In the genomic region with DNA sequence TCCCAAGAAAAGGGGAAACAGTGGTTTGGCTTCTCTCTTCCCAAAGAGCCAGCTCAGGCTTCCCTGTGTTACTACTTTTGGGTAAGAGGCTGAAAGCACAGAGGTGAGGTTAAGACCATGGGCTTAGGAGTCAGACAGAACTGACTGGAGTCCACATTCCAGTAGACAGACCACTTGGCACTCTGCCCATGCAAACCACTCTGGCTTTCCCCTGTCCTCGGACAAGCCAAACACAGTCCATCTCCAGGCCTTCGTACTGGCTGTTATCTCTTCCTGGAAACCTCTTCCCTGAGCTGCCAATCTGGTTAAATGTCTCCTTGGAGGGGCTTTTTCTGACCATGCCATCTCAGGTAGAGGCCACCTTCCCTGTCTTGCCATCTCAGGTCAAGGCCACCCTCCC, we compare ENCODE assay signal across 34 cellular contexts. TPM values are rescaled to one million over a fixed set of nuclear protein-coding genes. Genes with fewer than 3 reads are reported as not detected.
"Had no signal": no experiment of that assay in that cellular context is flagged by ENCODE, and none has a peak within 500 bp of the region (broad histone marks: within the 10 kb centered on the region; RNA-seq: fewer than 3 reads in every experiment).

No MANE protein-coding gene starts in this region.

- H3K36me3 Mint-ChIP-seq: activated naive CD4-positive, alpha-beta T cell treated with anti-CD3 and anti-CD28 coated beads, Interleukin-2, amount 50 U/mL, for 24 hours; activated naive CD8-positive, alpha-beta T cell treated with anti-CD3 and anti-CD28 coated beads, Interleukin-2, amount 10 ng/mL, durations not matched to agents 7 days and 5 days had no signal

- H3K9me3 Mint-ChIP-seq: activated CD4-positive, alpha-beta T cell treated with anti-CD3 and anti-CD28 coated beads, Interleukin-2, amount 10 ng/mL, durations not matched to agents 24 days and 14 days; activated CD8-positive, alpha-beta T cell treated with anti-CD3 and anti-CD28 coated beads for 36 hours; activated naive CD4-positive, alpha-beta T cell treated with anti-CD3 and anti-CD28 coated beads, Interleukin-2, amount 50 U/mL, for 24 hours; activated naive CD8-positive, alpha-beta T cell treated with anti-CD3 and anti-CD28 coated beads, Interleukin-2, amount 10 ng/mL, durations not matched to agents 7 days and 5 days; activated T-cell treated with anti-CD3 and anti-CD28 coated beads, Interleukin-2, amount 50 U/mL, for 72 hours; activated T-helper 17 cell treated with anti-CD3 and anti-CD28 coated beads, Interleukin-2, amount 50 U/mL, for 72 hours; T-helper 1 cell treated with Interleukin-12 subunit alpha and Interleukin-12 subunit beta and Interleukin-4 antibody, amounts not matched to agents 30 μg/mL and 1 μg/mL, for 36 hours; T-helper 2 cell treated with Interferon-gamma antibody and Interleukin-4, amounts not matched to agents 5 μg/mL and 100 μg/mL, for 36 hours had no signal

- H3K27ac Mint-ChIP-seq: activated CD4-positive, alpha-beta T cell treated with anti-CD3 and anti-CD28 coated beads, Interleukin-2, amount 10 ng/mL, durations not matched to agents 24 days and 14 days; activated CD8-positive, alpha-beta T cell treated with anti-CD3 and anti-CD28 coated beads for 36 hours; activated naive CD4-positive, alpha-beta T cell treated with anti-CD3 and anti-CD28 coated beads, Interleukin-2, amount 50 U/mL, for 24 hours; activated naive CD8-positive, alpha-beta T cell treated with anti-CD3 and anti-CD28 coated beads, Interleukin-2, amount 10 ng/mL, durations not matched to agents 7 days and 5 days; activated T-cell treated with anti-CD3 and anti-CD28 coated beads, Interleukin-2, amount 50 U/mL, for 72 hours; activated T-helper 17 cell treated with anti-CD3 and anti-CD28 coated beads, Interleukin-2, amount 50 U/mL, for 72 hours; T-helper 1 cell treated with Interleukin-12 subunit alpha and Interleukin-12 subunit beta and Interleukin-4 antibody, amounts not matched to agents 30 μg/mL and 1 μg/mL, for 36 hours; T-helper 2 cell treated with Interferon-gamma antibody and Interleukin-4, amounts not matched to agents 5 μg/mL and 100 μg/mL, for 36 hours had no signal

- H3K4me1 Mint-ChIP-seq: activated CD4-positive, alpha-beta T cell treated with anti-CD3 and anti-CD28 coated beads, Interleukin-2, amount 10 ng/mL, durations not matched to agents 24 days and 14 days; activated naive CD4-positive, alpha-beta T cell treated with anti-CD3 and anti-CD28 coated beads, Interleukin-2, amount 50 U/mL, for 24 hours; activated naive CD8-positive, alpha-beta T cell treated with anti-CD3 and anti-CD28 coated beads, Interleukin-2, amount 10 ng/mL, durations not matched to agents 7 days and 5 days; activated T-helper 17 cell treated with anti-CD3 and anti-CD28 coated beads, Interleukin-2, amount 50 U/mL, for 72 hours had no signal

- H3K9me3 ChIP-seq: ascending aorta, body of pancreas, Peyer's patch had no signal

- H3K27ac ChIP-seq: ascending aorta, body of pancreas, KMS-11 had no signal

- H3K27me3 Mint-ChIP-seq: activated CD8-positive, alpha-beta T cell treated with anti-CD3 and anti-CD28 coated beads for 36 hours; activated naive CD4-positive, alpha-beta T cell treated with anti-CD3 and anti-CD28 coated beads, Interleukin-2, amount 50 U/mL, for 24 hours; activated naive CD8-positive, alpha-beta T cell treated with anti-CD3 and anti-CD28 coated beads, Interleukin-2, amount 10 ng/mL, durations not matched to agents 7 days and 5 days had no signal

- DNase-seq: activated CD4-positive, alpha-beta T cell treated with anti-CD3 and anti-CD28 coated beads, Interleukin-2, amount 10 ng/mL, durations not matched to agents 24 days and 14 days; activated CD4-positive, alpha-beta T cell treated with anti-CD3 and anti-CD28 coated beads, Interleukin-2, amount 50 U/mL, for 4 hours; activated CD8-positive, alpha-beta T cell treated with anti-CD3 and anti-CD28 coated beads for 36 hours; activated gamma-delta T cell; activated naive CD4-positive, alpha-beta T cell treated with Interleukin-2 at 50 U/mL for 16 hours; activated naive CD8-positive, alpha-beta T cell treated with anti-CD3 and anti-CD28 coated beads, Interleukin-2, amount 10 ng/mL, durations not matched to agents 7 days and 5 days; activated T-cell treated with anti-CD3 and anti-CD28 coated beads, Interleukin-2, amount 50 U/mL, for 1 hour; activated T-cell treated with anti-CD3 and anti-CD28 coated beads, Interleukin-2, amount 50 U/mL, for 72 hours; amygdala; caudate nucleus; cerebellar nuclear complex; NCI-H1092 treated with DMSO at 0.1 percent for 48 hours; NCI-H1417 treated with DMSO at 0.1 percent for 48 hours; NCI-H187 treated with DMSO at 0.1 percent for 48 hours; NCI-H2081; NCI-H2171 treated with DMSO at 0.1 percent for 48 hours; NCI-H226; NCI-H446 treated with DMSO at 0.1 percent for 48 hours; NCI-H526; NCI-H748 treated with DMSO at 0.1 percent for 48 hours; NK-92 treated with Interleukin-12 subunit alpha and Interleukin-12 subunit beta, amount 100 ng/mL, for 24 hours; PC-3; Peyer's patch; RPMI8226; SHP77 treated with DMSO at 0.1 percent for 48 hours had no signal

- H3K4me3 Mint-ChIP-seq: activated CD4-positive, alpha-beta T cell treated with anti-CD3 and anti-CD28 coated beads, Interleukin-2, amount 10 ng/mL, durations not matched to agents 24 days and 14 days; activated CD8-positive, alpha-beta T cell treated with anti-CD3 and anti-CD28 coated beads for 36 hours; activated naive CD4-positive, alpha-beta T cell treated with anti-CD3 and anti-CD28 coated beads, Interleukin-2, amount 50 U/mL, for 24 hours; activated naive CD8-positive, alpha-beta T cell treated with anti-CD3 and anti-CD28 coated beads, Interleukin-2, amount 10 ng/mL, durations not matched to agents 7 days and 5 days; activated T-cell treated with anti-CD3 and anti-CD28 coated beads, Interleukin-2, amount 50 U/mL, for 72 hours; activated T-helper 17 cell treated with anti-CD3 and anti-CD28 coated beads, Interleukin-2, amount 50 U/mL, for 72 hours; T-helper 1 cell treated with Interleukin-12 subunit alpha and Interleukin-12 subunit beta and Interleukin-4 antibody, amounts not matched to agents 30 μg/mL and 1 μg/mL, for 36 hours; T-helper 2 cell treated with Interferon-gamma antibody and Interleukin-4, amounts not matched to agents 5 μg/mL and 100 μg/mL, for 36 hours had no signal

- H3K4me3 ChIP-seq: ascending aorta, body of pancreas, Peyer's patch had no signal

- H3K36me3 ChIP-seq: ascending aorta, Peyer's patch had no signal

- ATAC-seq: activated CD8-positive, alpha-beta T cell treated with anti-CD3 and anti-CD28 coated beads for 36 hours; activated T-cell treated with anti-CD3 and anti-CD28 coated beads, Interleukin-2, amount 50 U/mL, for 72 hours; activated T-helper 17 cell treated with anti-CD3 and anti-CD28 coated beads, Interleukin-2, amount 50 U/mL, for 72 hours; body of pancreas; PC-3 had no signal

- H3K27me3 ChIP-seq: ascending aorta, body of pancreas, Peyer's patch had no signal

- H3K4me1 ChIP-seq: ascending aorta, body of pancreas, Peyer's patch had no signal

RNA-seq across cellular contexts. Expression of a gene that starts 53.1 kb away (rescaled TPM):
- total RNA-seq: activated CD4-positive, alpha-beta T cell treated with anti-CD3 and anti-CD28 coated beads, Interleukin-2, amount 10 ng/mL, durations not matched to agents 24 days and 14 days; activated CD8-positive, alpha-beta memory T cell treated with anti-CD3 and anti-CD28 coated beads for 36 hours; activated CD8-positive, alpha-beta T cell treated with anti-CD3 and anti-CD28 coated beads for 36 hours; activated naive CD8-positive, alpha-beta T cell treated with anti-CD3 and anti-CD28 coated beads, Interleukin-2, amount 10 ng/mL, durations not matched to agents 7 days and 5 days; activated T-cell treated with anti-CD3 and anti-CD28 coated beads, Interleukin-2, amount 50 U/mL, for 72 hours; activated T-helper 17 cell treated with anti-CD3 and anti-CD28 coated beads, Interleukin-2, amount 50 U/mL, for 72 hours; ascending aorta; LHCN-M2; PC-3 had no signal
